Comparison of ENCODE assay signal across 12 cellular contexts in the genomic region with DNA sequence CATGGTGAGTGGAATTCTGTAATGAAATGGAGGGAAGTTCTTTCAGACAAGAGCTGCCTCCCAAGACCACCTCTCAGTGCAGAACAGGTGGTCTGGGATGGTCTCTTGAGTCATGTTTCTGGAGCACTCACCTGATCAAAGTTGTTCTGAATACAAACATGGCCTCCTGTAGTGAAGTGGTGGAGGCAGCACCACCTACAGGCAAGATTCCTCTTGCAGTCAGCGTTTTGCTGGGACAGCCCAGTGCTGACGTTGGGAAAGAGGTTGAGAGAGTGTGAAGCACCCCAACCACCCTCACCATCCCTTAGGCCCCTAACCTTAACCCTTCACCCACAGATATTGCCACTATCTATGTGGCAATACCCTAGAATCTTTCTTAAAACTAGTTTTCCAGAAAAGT.
DNase-seq lines count a peak whose midpoint lies in the region; ATAC-seq, FAIRE-seq and TF ChIP-seq lines count a peak whose summit lies in the region.
"Had no signal": no experiment of that assay in that cellular context is flagged by ENCODE, and none has a peak within 500 bp of the region (broad histone marks: within the 10 kb centered on the region; RNA-seq: fewer than 3 reads in every experiment).

No MANE protein-coding gene starts in this region.

- ATAC-seq in mucosa of descending colon, result peak; percentile 52
- ATAC-seq in GM19023 (IDR thresholded peaks at IDR 0.05; ENCODE audit: unreplicated experiment), result no peak
- ATAC-seq in HG02885 (IDR thresholded peaks at IDR 0.05; ENCODE audit: poor library complexity, unreplicated experiment), result no peak
- ATAC-seq in HG03520 (IDR thresholded peaks at IDR 0.05; ENCODE audit: unreplicated experiment), result no peak
- ATAC-seq: activated naive CD4-positive, alpha-beta T cell treated with anti-CD3 and anti-CD28 coated beads, Interleukin-2, amount 50 U/mL, for 72 hours had no signal

- H3K4me1 ChIP-seq in adrenal gland (replicated peaks in 1 of 2) (no peaks in the 10 kb centered on the region), mucosa of descending colon (ENCODE audit: low read depth) (no peaks in the 10 kb centered on the region)

- TF ChIP-seq CTCF in GM10248 (IDR thresholded peaks at IDR 0.05; ENCODE audit: control extremely low read depth, extremely low read depth, low read depth, missing control alignments), result peak; percentile 33
- peak in 3 of 6 experiments; percentile 25 to 40 (median 40) for TF ChIP-seq CTCF in adrenal gland (IDR thresholded peaks at IDR 0.05)
- no peak for TF ChIP-seq CTCF in mucosa of descending colon (IDR thresholded peaks at IDR 0.05)

- intact Hi-C loops in adrenal gland (cut with DNase I) (loop anchor here in 1 of 2 donors (5.0 kb wide), 1 partner anchor 176 kb away; no protein-coding TSS in a partner anchor), mucosa of descending colon (cut with DNase I, micrococcal nuclease) (no loop called here)

- FAIRE-seq in H54 (lab: Jason Lieb, UNC), result no peak
- FAIRE-seq: TTC549 had no signal

- TF ChIP-seq POLR2A in H54 (IDR thresholded peaks at IDR 0.05; ENCODE audit: low read depth, low read length), result no peak
- TF ChIP-seq POLR2A in adrenal gland (IDR thresholded peaks at IDR 0.05), result no peak

- H3K4me3 ChIP-seq in adrenal gland (no peak overlapping the region), mucosa of descending colon (no peak overlapping the region)

- DNase-seq in GM10248 (ENCODE audit: extremely low spot score), result peak; percentile 46
- peak; percentile 11 for DNase-seq in H54 (ENCODE audit: insufficient read length, low spot score)
- peak in 5 of 7 donors; percentile 22 to 54 (median 32) for DNase-seq in adrenal gland
- DNase-seq in mucosa of descending colon, result peak in 2 of 3 donors; percentile 34 to 57
- no peak for DNase-seq in NCI-H128 (lab: John Stamatoyannopoulos, UW; ENCODE audit: unreplicated experiment)
- DNase-seq: GF-D8, NCI-H446 treated with DMSO at 0.1 percent for 48 hours had no signal

- H3K36me3 ChIP-seq in adrenal gland (replicated peaks in 1 of 2) (no peaks in the 10 kb centered on the region), mucosa of descending colon (ENCODE audit: low read depth) (no peaks in the 10 kb centered on the region)

- H3K27ac ChIP-seq in adrenal gland, result no peak overlapping the region

- WGBS in adrenal gland, 4 donors, result 26 to 58% (median 50%) methylated on average over 2 of the region's 2 CpGs

- no peaks in the 10 kb centered on the region for H3K9me3 ChIP-seq in adrenal gland (replicated peaks in 1 of 3)
- H3K9me3 ChIP-seq in mucosa of descending colon, result no peaks in the 10 kb centered on the region

- peaks cover 2% of the 10 kb centered on the region for H3K27me3 ChIP-seq in adrenal gland

- POLR2A ChIA-PET in GM10248 (lab: Yijun Ruan, JAX), result no interaction called here

- CTCF ChIA-PET in GM10248 (lab: Yijun Ruan, JAX), result interaction anchor here (0.9 to 2.6 kb wide), 5 partner anchors 11 to 359 kb away, joined by 3 to 10 read pairs (median 3); no protein-coding TSS in a partner anchor
